ENCODE assay signal across 9 cellular contexts in the genomic region with DNA sequence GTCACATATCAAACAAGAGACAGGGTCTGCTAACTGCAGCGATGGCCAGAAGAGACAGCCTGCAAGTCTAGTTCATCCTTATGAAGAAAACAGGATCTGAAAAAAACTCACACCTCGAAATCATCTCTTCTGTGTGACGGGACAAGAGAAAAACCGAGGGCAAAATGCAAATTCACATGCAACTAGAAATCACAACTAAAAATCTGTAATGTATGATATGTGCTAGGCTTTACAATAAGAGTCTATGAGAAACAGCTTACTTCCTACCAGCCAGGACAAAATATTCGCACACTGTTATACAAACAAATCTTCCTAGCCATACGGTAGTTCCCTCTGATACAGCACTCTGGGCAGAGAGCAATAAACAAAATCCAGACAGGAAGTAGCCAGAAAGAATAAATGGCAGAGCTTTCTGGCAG. TPM values are rescaled to one million over a fixed set of nuclear protein-coding genes. Genes with fewer than 3 reads are reported as not detected.
DNase-seq lines count a peak whose midpoint lies in the region; ATAC-seq and TF ChIP-seq lines count a peak whose summit lies in the region.
"Had no signal": no experiment of that assay in that cellular context is flagged by ENCODE, and none has a peak within 500 bp of the region (broad histone marks: within the 10 kb centered on the region; RNA-seq: fewer than 3 reads in every experiment).

No MANE protein-coding gene starts in this region.

- H4K8ac ChIP-seq in IMR-90 (ENCODE audit: low read depth in 2 of 2, low read length in 2 of 2), result peak overlapping the region in 1 of 2 experiments; percentile 41; a peak in 2 of 4 replicates

- H3K9me1 ChIP-seq in IMR-90 (ENCODE audit: insufficient read depth, low read length), result no peaks in the 10 kb centered on the region

- H4K91ac ChIP-seq in IMR-90 (ENCODE audit: insufficient read depth, low read depth, low read length), result no peak overlapping the region

- peak overlapping the region; percentile 26 for H2BK5ac ChIP-seq in IMR-90 (ENCODE audit: low read depth, low read length, poor library complexity, severe bottlenecking)

- peak overlapping the region; percentile 40; the same call in 1 of the 2 replicates for H3K4ac ChIP-seq in IMR-90 (ENCODE audit: low read depth, low read length)

- peaks cover 10% of the 10 kb centered on the region for H3K4me1 ChIP-seq in IMR-90 (ENCODE audit: control insufficient read depth, insufficient read depth, low read length)

- no peak overlapping the region for H2AK9ac ChIP-seq in IMR-90 (replicated peaks; ENCODE audit: low read depth, low read length, poor library complexity)

- H3K36me3 ChIP-seq in IMR-90 (ENCODE audit: control insufficient read depth, insufficient read depth, low read length), result no peaks in the 10 kb centered on the region

- H2AFZ ChIP-seq in IMR-90 (replicated peaks; ENCODE audit: low read length, poor library complexity), result no peak overlapping the region

- CTCF ChIA-PET in IMR-90 (lab: Yijun Ruan, JAX), result interaction anchor here (0.7 kb wide), 2 partner anchors 11 to 127 kb away, joined by 3 to 5 read pairs; no protein-coding TSS in a partner anchor

- TF ChIP-seq CTCF in GM12864 (IDR thresholded peaks at IDR 0.05; ENCODE audit: low read depth, low read length, missing control alignments) (no peak), IMR-90 (conservative IDR thresholded peaks at IDR 0.05; ENCODE audit: low read depth, low read length) (no peak)

- in situ Hi-C loops in IMR-90 (cut with MboI; ENCODE audit: low sequenced_read_pairs), result no loop called here

- DNase-seq in GM12864 (ENCODE audit: low read depth), result peak; percentile 69
- peak; percentile 71 for DNase-seq in IMR-90
- DNase-seq in fibroblast of peridontal ligament (ENCODE audit: extremely low read depth), result peak; percentile 41
- DNase-seq in AG20443 (ENCODE audit: low spot score), result no peak
- DNase-seq in COLO829 (ENCODE audit: low spot score), result no peak
- DNase-seq in NCI-H774 (lab: John Stamatoyannopoulos, UW), result no peak
- no peak for DNase-seq in NCI-H345 treated with DMSO at 0.1 percent for 48 hours (lab: John Stamatoyannopoulos, UW; ENCODE audit: unreplicated experiment)

- H3K18ac ChIP-seq in IMR-90 (ENCODE audit: low read depth, low read length), result peak overlapping the region; percentile 66; the same call in 1 of the 2 replicates

- H3K27ac ChIP-seq in IMR-90 (ENCODE audit: insufficient read depth, low read length), result peak overlapping the region; percentile 25; the same call in 1 of the 2 replicates
- H3K27ac ChIP-seq: epithelial cell of prostate had no signal

- no peak overlapping the region for H3K56ac ChIP-seq in IMR-90 (ENCODE audit: extremely low read depth, insufficient read depth, low read length)

- H4K20me1 ChIP-seq in IMR-90 (ENCODE audit: insufficient read depth, low read length), result no peaks in the 10 kb centered on the region; the same call in 1 of the 2 replicates

- 0 out of 3 replicates have a peak overlapping the region, but pooled peaks have one; percentile 36 for H2BK15ac ChIP-seq in IMR-90 (ENCODE audit: low read depth, low read length)

- H3K79me1 ChIP-seq in IMR-90 (ENCODE audit: low read depth in 1 of 2, low read length in 2 of 2), result peaks cover 2 to 3% of the 10 kb centered on the region in 2 experiments; a peak in 1 of 4 replicates

- H2BK20ac ChIP-seq in IMR-90 (ENCODE audit: low read depth, low read length), result peak overlapping the region; percentile 59; the same call in 1 of the 2 replicates

- H2BK120ac ChIP-seq in IMR-90 (ENCODE audit: low read depth, low read length), result peak overlapping the region; percentile 53; the same call in 1 of the 2 replicates

- intact Hi-C loops in IMR-90 (cut with micrococcal nuclease), result no loop called here

- ATAC-seq in GM21423 (IDR thresholded peaks at IDR 0.05; ENCODE audit: unreplicated experiment), result peak; percentile 66
- ATAC-seq in IMR-90 (ENCODE audit: low read depth), result peak; percentile 93

- TF ChIP-seq RAD21 in IMR-90 (IDR thresholded peaks at IDR 0.05; ENCODE audit: low read length), result no peak

- H3K9ac ChIP-seq in IMR-90 (ENCODE audit: low read depth, low read length), result peak overlapping the region; percentile 46; the same call in 1 of the 2 replicates

- H3K23ac ChIP-seq in IMR-90 (ENCODE audit: low read depth, low read length), result peak overlapping the region; percentile 46; the same call in 1 of the 2 replicates

- BruUV-seq in IMR-90 (replicated peaks; lab: Mats Ljungman, UMichigan), result no TSS peak

- WGBS in IMR-90 (ENCODE audit: extremely low coverage in 2 of 2, insufficient read length in 1 of 2), 2 experiments, result no CpG with 5 or more reads among the region's 6 CpGs

- no peaks in the 10 kb centered on the region for H3K27me3 ChIP-seq in IMR-90 (ENCODE audit: control insufficient read depth, insufficient read depth, low read length)

- H3K4me3 ChIP-seq in GM12864 (ENCODE audit: low read depth, low read length) (no peak overlapping the region; the same call in 1 of the 2 replicates), IMR-90 (ENCODE audit: insufficient read depth, low read depth, low read length) (no peak overlapping the region)

- peak overlapping the region; percentile 77; the same call in 1 of the 2 replicates for H4K5ac ChIP-seq in IMR-90 (ENCODE audit: low read depth, low read length)

- no peak for TF ChIP-seq POLR2A in IMR-90 (IDR thresholded peaks at IDR 0.05; ENCODE audit: low read depth, low read length)

- H3K4me2 ChIP-seq in IMR-90 (ENCODE audit: low read depth, low read length), result peak overlapping the region; percentile 80; the same call in 1 of the 2 replicates

- no peaks in the 10 kb centered on the region for H3K9me3 ChIP-seq in IMR-90 (ENCODE audit: control insufficient read depth, insufficient read depth, low read length)

- peak overlapping the region; percentile 44; the same call in 1 of the 2 replicates for H3K14ac ChIP-seq in IMR-90 (replicated peaks; ENCODE audit: low read depth, low read length)

- H2AK5ac ChIP-seq in IMR-90 (ENCODE audit: low read depth, low read length), result no peak overlapping the region

- POLR2A ChIA-PET in IMR-90 (lab: Charles Lee; ENCODE audit: unreplicated experiment), result interaction anchor here (0.6 kb wide), 1 partner anchor 80 kb away, joined by 3 read pairs; no protein-coding TSS in a partner anchor

- dilution Hi-C loops in IMR-90 (cut with HindIII; ENCODE audit: low sequenced_read_pairs, unreplicated experiment), result no loop called here

TF ChIP-seq in IMR-90, 13 proteins besides CTCF, POLR2A, EP300 and RAD21:
- TF ChIP-seq MXI1 (IDR thresholded peaks at IDR 0.05; ENCODE audit: borderline replicate concordance, low read depth, low read length) (no peak), FOS (IDR thresholded peaks at IDR 0.05; ENCODE audit: low read depth, low read length) (no peak), RCOR1 (IDR thresholded peaks at IDR 0.05; ENCODE audit: insufficient replicate concordance, low read length) (no peak)

RNA-seq across cellular contexts. Expression of a gene that starts 48.8 kb away (rescaled TPM):
- 11.7 and 15.6 TPM in 2 replicates for total RNA-seq in IMR-90 (2012; rRNA removed)
- 5.2 and 22.8 TPM in 2 replicates for polyA plus RNA-seq in IMR-90 (2012; rRNA removed)
- 1.3 and 1.7 TPM in 2 replicates for polyA plus RNA-seq in IMR-90 (2012; cell fraction: cytosol; rRNA removed)
- 3.8 and 11.8 TPM in 2 replicates for polyA plus RNA-seq in IMR-90 (2012; cell fraction: nucleus; rRNA removed; ENCODE audit: low replicate concordance)

Comparison
In these comparisons a context has a peak if more than half of its experiments do, and no peak if none do; other contexts are left out.
1. DNase-seq: peak in GM12864 (single experiment), IMR-90 (single experiment) and fibroblast of peridontal ligament (single experiment); none in AG20443 (single experiment), COLO829 (single experiment), NCI-H774 (single experiment) and NCI-H345 treated with DMSO at 0.1 percent for 48 hours (single experiment).